In genomic region chr14:58572092-58572853, GRCh38 we compare ENCODE assay signal across 9 cellular contexts.
DNase-seq lines count a peak whose midpoint lies in the region; ATAC-seq, FAIRE-seq and TF ChIP-seq lines count a peak whose summit lies in the region.
"Had no signal": no experiment of that assay in that cellular context is flagged by ENCODE, and none has a peak within 500 bp of the region (broad histone marks: within the 10 kb centered on the region; RNA-seq: fewer than 3 reads in every experiment).

No MANE protein-coding gene starts in this region.

- no peak overlapping the region for H3K4me3 ChIP-seq in MM.1S (ENCODE audit: low read length)

- no peak overlapping the region for H3K4me2 ChIP-seq in MM.1S (ENCODE audit: low read depth, low read length)

- no peaks in the 10 kb centered on the region for H3K27me3 ChIP-seq in MM.1S (replicated peaks; ENCODE audit: insufficient read depth, low read length)

- no peaks in the 10 kb centered on the region for H3K36me3 ChIP-seq in MM.1S (replicated peaks; ENCODE audit: insufficient read depth, low read length)

- no peaks in the 10 kb centered on the region for H3K9me3 ChIP-seq in MM.1S (replicated peaks; ENCODE audit: insufficient read depth, low read length)

- peak overlapping the region; percentile 49 for H3K4me3 Mint-ChIP-seq in activated naive CD8-positive, alpha-beta T cell treated with anti-CD3 and anti-CD28 coated beads, Interleukin-2, amount 50 U/mL, for 24 hours
- H3K4me3 Mint-ChIP-seq: B cell had no signal

- peaks cover 30% of the 10 kb centered on the region for H3K4me1 Mint-ChIP-seq in activated naive CD8-positive, alpha-beta T cell treated with anti-CD3 and anti-CD28 coated beads, Interleukin-2, amount 50 U/mL, for 24 hours
- H3K4me1 Mint-ChIP-seq: B cell had no signal

- H3K27ac Mint-ChIP-seq in activated naive CD8-positive, alpha-beta T cell treated with anti-CD3 and anti-CD28 coated beads, Interleukin-2, amount 50 U/mL, for 24 hours, result peak overlapping the region; percentile 83
- H3K27ac Mint-ChIP-seq: B cell had no signal

- H3K9me3 Mint-ChIP-seq in activated naive CD8-positive, alpha-beta T cell treated with anti-CD3 and anti-CD28 coated beads, Interleukin-2, amount 50 U/mL, for 24 hours, result no peaks in the 10 kb centered on the region

- no peaks in the 10 kb centered on the region for H3K27me3 Mint-ChIP-seq in activated naive CD8-positive, alpha-beta T cell treated with anti-CD3 and anti-CD28 coated beads, Interleukin-2, amount 50 U/mL, for 24 hours
- H3K27me3 Mint-ChIP-seq: B cell had no signal

- H3K4me1 ChIP-seq in MM.1S (ENCODE audit: low read length), result no peaks in the 10 kb centered on the region

- no peaks in the 10 kb centered on the region for H4K20me1 ChIP-seq in MM.1S (ENCODE audit: insufficient read depth, low read length)

- no peak overlapping the region for H2AFZ ChIP-seq in MM.1S (ENCODE audit: low read length)

- no peaks in the 10 kb centered on the region for H3K9me2 ChIP-seq in MM.1S (replicated peaks; ENCODE audit: insufficient read depth, low read length)

- no peak overlapping the region for H3K9ac ChIP-seq in MM.1S (ENCODE audit: low read length)

- H3K36me3 Mint-ChIP-seq in activated naive CD8-positive, alpha-beta T cell treated with anti-CD3 and anti-CD28 coated beads, Interleukin-2, amount 50 U/mL, for 24 hours (ENCODE audit: low read depth), result no peaks in the 10 kb centered on the region

- no peak for TF ChIP-seq CTCF in MM.1S (IDR thresholded peaks at IDR 0.05; ENCODE audit: low read length)

- no peaks in the 10 kb centered on the region for H3F3A ChIP-seq in MM.1S (ENCODE audit: insufficient read depth, low read length)

- no peaks in the 10 kb centered on the region for H3K79me2 ChIP-seq in MM.1S (ENCODE audit: low read length)

- peak; percentile 9 for DNase-seq in A172 (ENCODE audit: low spot score)
- peak; percentile 29 for DNase-seq in RCC 7860 (ENCODE audit: low spot score)
- DNase-seq in activated naive CD8-positive, alpha-beta T cell treated with anti-CD3 and anti-CD28 coated beads, Interleukin-2, amount 50 U/mL, for 24 hours, result peak; percentile 46
- DNase-seq in non-pigmented ciliary epithelial cell (ENCODE audit: low read depth), result peak; percentile 34
- no peak for DNase-seq in OCI-M1 (lab: John Stamatoyannopoulos, UW)
- DNase-seq in activated gamma-delta T cell treated with Interleukin-2 at 50 U/mL for 16 hours, result no peak
- DNase-seq in NCI-H1105 (lab: John Stamatoyannopoulos, UW), result no peak
- no peak for DNase-seq in MM.1S

- H3K27ac ChIP-seq in MM.1S (ENCODE audit: low read length), result no peak overlapping the region

- ATAC-seq in activated naive CD8-positive, alpha-beta T cell treated with anti-CD3 and anti-CD28 coated beads, Interleukin-2, amount 50 U/mL, for 24 hours, result peak; percentile 94

- FAIRE-seq in RCC 7860 (lab: Jason Lieb, UNC), result no peak

Comparison
In these comparisons a context has a peak if more than half of its experiments do, and no peak if none do; other contexts are left out.
1. DNase-seq: peak in A172 (single experiment), RCC 7860 (single experiment), activated naive CD8-positive, alpha-beta T cell treated with anti-CD3 and anti-CD28 coated beads, Interleukin-2, amount 50 U/mL, for 24 hours (single experiment) and non-pigmented ciliary epithelial cell (single experiment); none in OCI-M1 (single experiment), activated gamma-delta T cell treated with Interleukin-2 at 50 U/mL for 16 hours (single experiment), NCI-H1105 (single experiment) and MM.1S (single experiment).